Comparison of ENCODE assay signal across 25 cellular contexts in genomic region chr11:69490516-69490915, GRCh38. TPM values are rescaled to one million over a fixed set of nuclear protein-coding genes. Genes with fewer than 3 reads are reported as not detected.
"Had no signal": no experiment of that assay in that cellular context is flagged by ENCODE, and none has a peak within 500 bp of the region (broad histone marks: within the 10 kb centered on the region; RNA-seq: fewer than 3 reads in every experiment).

No MANE protein-coding gene starts in this region.

- H3K27me3 Mint-ChIP-seq: activated CD8-positive, alpha-beta T cell treated with anti-CD3 and anti-CD28 coated beads for 36 hours; brain had no signal

- H3K36me3 Mint-ChIP-seq: activated naive CD8-positive, alpha-beta T cell; brain had no signal

- H3K9ac ChIP-seq: KMS-11 had no signal

- H3K27ac ChIP-seq: KMS-11 had no signal

- H3K9me3 Mint-ChIP-seq: activated CD8-positive, alpha-beta T cell treated with anti-CD3 and anti-CD28 coated beads for 36 hours; T-helper 1 cell treated with Interleukin-12 subunit alpha and Interleukin-12 subunit beta and Interleukin-4 antibody, amounts not matched to agents 30 μg/mL and 1 μg/mL, for 36 hours had no signal

- H3K27ac Mint-ChIP-seq: activated CD8-positive, alpha-beta T cell treated with anti-CD3 and anti-CD28 coated beads for 36 hours; activated naive CD8-positive, alpha-beta T cell; T-helper 1 cell treated with Interleukin-12 subunit alpha and Interleukin-12 subunit beta and Interleukin-4 antibody, amounts not matched to agents 30 μg/mL and 1 μg/mL, for 36 hours had no signal

- H3K4me2 ChIP-seq: KMS-11 had no signal

- DNase-seq: activated CD4-positive, alpha-beta T cell treated with anti-CD3 and anti-CD28 coated beads for 4 hours; activated CD8-positive, alpha-beta memory T cell treated with anti-CD3 and anti-CD28 coated beads, Interleukin-2, amount 50 U/mL, for 4 hours; activated CD8-positive, alpha-beta T cell treated with anti-CD3 and anti-CD28 coated beads for 36 hours; activated effector memory CD4-positive, alpha-beta T cell treated with Interleukin-2 at 50 U/mL for 16 hours; activated naive CD4-positive, alpha-beta T cell; amygdala; NCI-H1092; NCI-H1417; NCI-H2029; NCI-H2107; NCI-H2171 treated with DMSO at 0.1 percent for 48 hours; NCI-H345; NCI-H510A; NCI-H526 treated with DMSO at 0.1 percent for 48 hours; NCI-H82; NK-92 treated with Interleukin-12 subunit alpha and Interleukin-12 subunit beta, amount 100 ng/mL, for 24 hours; OCI-M1; RPMI8226; SHP77 treated with DMSO at 0.1 percent for 48 hours had no signal

- H3K4me3 Mint-ChIP-seq: activated CD8-positive, alpha-beta T cell treated with anti-CD3 and anti-CD28 coated beads for 36 hours; activated naive CD8-positive, alpha-beta T cell; brain; T-helper 1 cell treated with Interleukin-12 subunit alpha and Interleukin-12 subunit beta and Interleukin-4 antibody, amounts not matched to agents 30 μg/mL and 1 μg/mL, for 36 hours had no signal

RNA-seq across cellular contexts. Expression of gene LINC01488, which starts 9.1 kb away (rescaled TPM):
- total RNA-seq: activated CD8-positive, alpha-beta T cell treated with anti-CD3 and anti-CD28 coated beads for 36 hours; astrocyte; MCF 10A had no signal
